In the genomic region with DNA sequence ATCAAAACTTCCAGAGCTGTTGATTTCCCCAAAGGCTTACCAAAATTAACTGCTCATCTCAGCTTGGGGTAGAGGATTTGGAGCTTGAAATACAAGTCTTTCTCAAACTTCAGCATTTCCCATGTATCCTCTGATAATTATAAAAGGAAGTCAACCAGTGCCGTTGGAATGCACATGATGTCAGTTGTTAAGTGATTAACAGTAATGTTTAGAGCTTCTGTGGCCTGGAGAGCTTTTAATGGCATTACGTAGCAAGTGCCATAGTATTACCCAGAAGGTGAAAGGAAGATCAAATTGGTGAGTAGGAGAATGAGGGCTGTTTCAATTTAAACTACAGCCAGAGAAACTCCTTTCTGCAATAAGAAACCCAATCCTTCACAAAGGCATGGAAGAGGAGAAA, we compare ENCODE assay signal across 1 cellular context.
TF ChIP-seq lines count a peak whose summit lies in the region.

No MANE protein-coding gene starts in this region.

TF ChIP-seq in GM23338, 12 proteins besides CTCF, POLR2A, EP300 and RAD21 (continued from another document):
- TF ChIP-seq, protein P1, sequence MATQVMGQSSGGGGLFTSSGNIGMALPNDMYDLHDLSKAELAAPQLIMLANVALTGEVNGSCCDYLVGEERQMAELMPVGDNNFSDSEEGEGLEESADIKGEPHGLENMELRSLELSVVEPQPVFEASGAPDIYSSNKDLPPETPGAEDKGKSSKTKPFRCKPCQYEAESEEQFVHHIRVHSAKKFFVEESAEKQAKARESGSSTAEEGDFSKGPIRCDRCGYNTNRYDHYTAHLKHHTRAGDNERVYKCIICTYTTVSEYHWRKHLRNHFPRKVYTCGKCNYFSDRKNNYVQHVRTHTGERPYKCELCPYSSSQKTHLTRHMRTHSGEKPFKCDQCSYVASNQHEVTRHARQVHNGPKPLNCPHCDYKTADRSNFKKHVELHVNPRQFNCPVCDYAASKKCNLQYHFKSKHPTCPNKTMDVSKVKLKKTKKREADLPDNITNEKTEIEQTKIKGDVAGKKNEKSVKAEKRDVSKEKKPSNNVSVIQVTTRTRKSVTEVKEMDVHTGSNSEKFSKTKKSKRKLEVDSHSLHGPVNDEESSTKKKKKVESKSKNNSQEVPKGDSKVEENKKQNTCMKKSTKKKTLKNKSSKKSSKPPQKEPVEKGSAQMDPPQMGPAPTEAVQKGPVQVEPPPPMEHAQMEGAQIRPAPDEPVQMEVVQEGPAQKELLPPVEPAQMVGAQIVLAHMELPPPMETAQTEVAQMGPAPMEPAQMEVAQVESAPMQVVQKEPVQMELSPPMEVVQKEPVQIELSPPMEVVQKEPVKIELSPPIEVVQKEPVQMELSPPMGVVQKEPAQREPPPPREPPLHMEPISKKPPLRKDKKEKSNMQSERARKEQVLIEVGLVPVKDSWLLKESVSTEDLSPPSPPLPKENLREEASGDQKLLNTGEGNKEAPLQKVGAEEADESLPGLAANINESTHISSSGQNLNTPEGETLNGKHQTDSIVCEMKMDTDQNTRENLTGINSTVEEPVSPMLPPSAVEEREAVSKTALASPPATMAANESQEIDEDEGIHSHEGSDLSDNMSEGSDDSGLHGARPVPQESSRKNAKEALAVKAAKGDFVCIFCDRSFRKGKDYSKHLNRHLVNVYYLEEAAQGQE (IDR thresholded peaks at IDR 0.05; ENCODE audit: unreplicated experiment): no peak
- TF ChIP-seq JUNB (IDR thresholded peaks at IDR 0.05; ENCODE audit: unreplicated experiment) (no peak), CREB1 (CRISPR knock-in tag; IDR thresholded peaks at IDR 0.05; ENCODE audit: low read depth) (no peak), POLR2AphosphoS5 (IDR thresholded peaks at IDR 0.05; ENCODE audit: low read depth) (no peak), ZNF331 (CRISPR knock-in tag; IDR thresholded peaks at IDR 0.05; ENCODE audit: low read depth) (no peak), STAT1 (IDR thresholded peaks at IDR 0.05; ENCODE audit: unreplicated experiment) (no peak), NANOG (IDR thresholded peaks at IDR 0.05; ENCODE audit: borderline replicate concordance) (no peak)
- TF ChIP-seq, protein P2, sequence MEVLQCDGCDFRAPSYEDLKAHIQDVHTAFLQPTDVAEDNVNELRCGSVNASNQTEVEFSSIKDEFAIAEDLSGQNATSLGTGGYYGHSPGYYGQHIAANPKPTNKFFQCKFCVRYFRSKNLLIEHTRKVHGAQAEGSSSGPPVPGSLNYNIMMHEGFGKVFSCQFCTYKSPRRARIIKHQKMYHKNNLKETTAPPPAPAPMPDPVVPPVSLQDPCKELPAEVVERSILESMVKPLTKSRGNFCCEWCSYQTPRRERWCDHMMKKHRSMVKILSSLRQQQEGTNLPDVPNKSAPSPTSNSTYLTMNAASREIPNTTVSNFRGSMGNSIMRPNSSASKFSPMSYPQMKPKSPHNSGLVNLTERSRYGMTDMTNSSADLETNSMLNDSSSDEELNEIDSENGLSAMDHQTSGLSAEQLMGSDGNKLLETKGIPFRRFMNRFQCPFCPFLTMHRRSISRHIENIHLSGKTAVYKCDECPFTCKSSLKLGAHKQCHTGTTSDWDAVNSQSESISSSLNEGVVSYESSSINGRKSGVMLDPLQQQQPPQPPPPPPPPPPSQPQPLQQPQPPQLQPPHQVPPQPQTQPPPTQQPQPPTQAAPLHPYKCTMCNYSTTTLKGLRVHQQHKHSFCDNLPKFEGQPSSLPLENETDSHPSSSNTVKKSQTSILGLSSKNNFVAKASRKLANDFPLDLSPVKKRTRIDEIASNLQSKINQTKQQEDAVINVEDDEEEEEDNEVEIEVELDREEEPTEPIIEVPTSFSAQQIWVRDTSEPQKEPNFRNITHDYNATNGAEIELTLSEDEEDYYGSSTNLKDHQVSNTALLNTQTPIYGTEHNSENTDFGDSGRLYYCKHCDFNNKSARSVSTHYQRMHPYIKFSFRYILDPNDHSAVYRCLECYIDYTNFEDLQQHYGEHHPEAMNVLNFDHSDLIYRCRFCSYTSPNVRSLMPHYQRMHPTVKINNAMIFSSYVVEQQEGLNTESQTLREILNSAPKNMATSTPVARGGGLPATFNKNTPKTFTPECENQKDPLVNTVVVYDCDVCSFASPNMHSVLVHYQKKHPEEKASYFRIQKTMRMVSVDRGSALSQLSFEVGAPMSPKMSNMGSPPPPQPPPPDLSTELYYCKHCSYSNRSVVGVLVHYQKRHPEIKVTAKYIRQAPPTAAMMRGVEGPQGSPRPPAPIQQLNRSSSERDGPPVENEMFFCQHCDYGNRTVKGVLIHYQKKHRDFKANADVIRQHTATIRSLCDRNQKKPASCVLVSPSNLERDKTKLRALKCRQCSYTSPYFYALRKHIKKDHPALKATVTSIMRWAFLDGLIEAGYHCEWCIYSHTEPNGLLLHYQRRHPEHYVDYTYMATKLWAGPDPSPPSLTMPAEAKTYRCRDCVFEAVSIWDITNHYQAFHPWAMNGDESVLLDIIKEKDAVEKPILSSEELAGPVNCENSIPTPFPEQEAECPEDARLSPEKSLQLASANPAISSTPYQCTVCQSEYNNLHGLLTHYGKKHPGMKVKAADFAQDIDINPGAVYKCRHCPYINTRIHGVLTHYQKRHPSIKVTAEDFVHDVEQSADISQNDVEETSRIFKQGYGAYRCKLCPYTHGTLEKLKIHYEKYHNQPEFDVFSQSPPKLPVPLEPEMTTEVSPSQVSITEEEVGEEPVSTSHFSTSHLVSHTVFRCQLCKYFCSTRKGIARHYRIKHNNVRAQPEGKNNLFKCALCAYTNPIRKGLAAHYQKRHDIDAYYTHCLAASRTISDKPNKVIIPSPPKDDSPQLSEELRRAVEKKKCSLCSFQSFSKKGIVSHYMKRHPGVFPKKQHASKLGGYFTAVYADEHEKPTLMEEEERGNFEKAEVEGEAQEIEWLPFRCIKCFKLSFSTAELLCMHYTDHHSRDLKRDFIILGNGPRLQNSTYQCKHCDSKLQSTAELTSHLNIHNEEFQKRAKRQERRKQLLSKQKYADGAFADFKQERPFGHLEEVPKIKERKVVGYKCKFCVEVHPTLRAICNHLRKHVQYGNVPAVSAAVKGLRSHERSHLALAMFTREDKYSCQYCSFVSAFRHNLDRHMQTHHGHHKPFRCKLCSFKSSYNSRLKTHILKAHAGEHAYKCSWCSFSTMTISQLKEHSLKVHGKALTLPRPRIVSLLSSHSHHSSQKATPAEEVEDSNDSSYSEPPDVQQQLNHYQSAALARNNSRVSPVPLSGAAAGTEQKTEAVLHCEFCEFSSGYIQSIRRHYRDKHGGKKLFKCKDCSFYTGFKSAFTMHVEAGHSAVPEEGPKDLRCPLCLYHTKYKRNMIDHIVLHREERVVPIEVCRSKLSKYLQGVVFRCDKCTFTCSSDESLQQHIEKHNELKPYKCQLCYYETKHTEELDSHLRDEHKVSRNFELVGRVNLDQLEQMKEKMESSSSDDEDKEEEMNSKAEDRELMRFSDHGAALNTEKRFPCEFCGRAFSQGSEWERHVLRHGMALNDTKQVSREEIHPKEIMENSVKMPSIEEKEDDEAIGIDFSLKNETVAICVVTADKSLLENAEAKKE (CRISPR knock-in tag; IDR thresholded peaks at IDR 0.05): no peak
